19 cellular contexts compared by ENCODE assay signal in the genomic region with DNA sequence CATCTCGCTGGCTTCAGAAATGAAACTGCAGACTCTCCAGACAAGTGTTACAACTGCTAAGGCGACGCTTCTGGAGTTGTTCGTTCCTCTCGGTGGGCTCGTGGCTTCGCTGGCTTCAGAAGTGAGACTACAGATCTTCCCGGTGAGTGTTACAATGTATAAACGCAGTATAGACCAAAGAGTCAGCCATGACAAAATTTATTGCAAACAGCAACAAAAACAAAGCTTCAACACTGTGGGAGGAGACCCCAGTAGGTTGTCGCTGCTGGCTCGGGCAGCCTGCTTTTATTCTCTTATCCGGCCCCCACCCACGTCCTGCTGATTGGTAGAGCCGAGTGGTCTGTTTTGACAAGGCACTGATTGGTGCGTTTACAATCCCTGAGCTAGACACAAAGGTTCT.
"Had no signal": no experiment of that assay in that cellular context is flagged by ENCODE, and none has a peak within 500 bp of the region (broad histone marks: within the 10 kb centered on the region; RNA-seq: fewer than 3 reads in every experiment).

No MANE protein-coding gene starts in this region.

- H3K4me1 Mint-ChIP-seq: immature natural killer cell had no signal

- ATAC-seq: foreskin keratinocyte, lower lobe of right lung, natural killer cell had no signal

- H3K4me3 Mint-ChIP-seq: immature natural killer cell, memory B cell, mesothelial cell of epicardium, natural killer cell had no signal

- H3K27ac Mint-ChIP-seq: immature natural killer cell, memory B cell, mesothelial cell of epicardium, natural killer cell had no signal

- H3K27ac ChIP-seq: colonic mucosa, foreskin keratinocyte, left ventricle myocardium inferior, lower lobe of right lung, neutrophil, sigmoid colon, skin epidermis, stomach, upper lobe of left lung, uterus had no signal

- H3K9me3 Mint-ChIP-seq: memory B cell, mesothelial cell of epicardium, natural killer cell had no signal

- FAIRE-seq: keratinocyte had no signal

- H3K4me3 ChIP-seq: colonic mucosa, left ventricle myocardium inferior, lower lobe of right lung, sigmoid colon, skin epidermis, stomach, upper lobe of left lung, uterus had no signal

- DNase-seq: colonic mucosa; dermis blood vessel endothelial cell; foreskin keratinocyte; immature natural killer cell; left ventricle myocardium inferior; lower lobe of right lung; natural killer cell; sigmoid colon; stimulated activated CD4-positive, alpha-beta T cell treated with anti-CD3 and anti-CD28 coated beads, Interleukin-12 subunit alpha, Interleukin-12 subunit beta, amount 100 ng/mL, for 4 hours; stimulated activated naive CD4-positive, alpha-beta T cell; stomach; substantia nigra; uterus had no signal

- H3K36me3 Mint-ChIP-seq: memory B cell, mesothelial cell of epicardium, natural killer cell had no signal

- H3K9me3 ChIP-seq: colonic mucosa, left ventricle myocardium inferior, lower lobe of right lung, neutrophil, sigmoid colon, upper lobe of left lung, uterus had no signal

- H3K4me1 ChIP-seq: colonic mucosa, uterus had no signal

- H3K36me3 ChIP-seq: colonic mucosa, left ventricle myocardium inferior, lower lobe of right lung, neutrophil, sigmoid colon, stomach, upper lobe of left lung, uterus had no signal
